ENCODE assay signal across 1 cellular context in the genomic region with DNA sequence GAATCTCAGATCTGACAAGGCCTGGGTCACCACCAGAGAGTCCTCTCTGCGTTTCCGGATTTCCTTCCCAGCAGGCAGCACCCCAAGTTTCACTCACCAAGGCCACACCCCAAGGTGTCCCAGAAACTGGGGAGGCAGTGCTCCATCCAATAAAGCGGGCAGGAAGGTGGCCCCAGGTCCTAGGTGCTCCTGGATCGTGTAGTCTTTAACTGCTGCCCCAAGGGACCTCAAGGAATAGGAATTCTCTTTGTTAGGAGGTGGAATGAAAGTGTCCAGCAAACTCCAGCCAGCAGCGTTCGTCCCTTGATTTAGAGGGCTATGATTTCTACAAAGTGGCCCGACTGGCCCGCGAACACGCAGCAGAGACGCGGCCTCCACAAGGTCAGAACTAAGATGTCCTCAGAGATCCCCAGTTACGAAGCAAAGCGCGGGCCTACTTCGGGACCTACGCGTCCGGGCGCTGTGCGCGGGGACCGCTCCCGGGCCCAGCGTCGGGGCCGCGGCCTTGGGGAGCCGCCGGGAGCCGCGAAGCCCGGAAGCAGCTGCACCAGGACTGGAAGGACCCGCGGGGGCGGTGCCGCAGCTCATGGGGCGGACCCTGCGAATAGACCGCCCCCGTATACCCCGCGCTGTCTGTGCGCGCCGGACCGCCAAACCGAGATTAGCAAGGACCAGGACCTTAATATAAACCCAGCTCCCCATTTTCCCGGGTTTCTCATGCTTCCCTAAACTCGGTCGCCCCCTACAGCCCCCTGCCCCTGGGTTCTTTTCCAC.
TF ChIP-seq lines count a peak whose summit lies in the region.

A gene with protein sequence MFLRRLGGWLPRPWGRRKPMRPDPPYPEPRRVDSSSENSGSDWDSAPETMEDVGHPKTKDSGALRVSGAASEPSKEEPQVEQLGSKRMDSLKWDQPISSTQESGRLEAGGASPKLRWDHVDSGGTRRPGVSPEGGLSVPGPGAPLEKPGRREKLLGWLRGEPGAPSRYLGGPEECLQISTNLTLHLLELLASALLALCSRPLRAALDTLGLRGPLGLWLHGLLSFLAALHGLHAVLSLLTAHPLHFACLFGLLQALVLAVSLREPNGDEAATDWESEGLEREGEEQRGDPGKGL (minus strand): TSS at position 555 of the 774 bp plus-strand sequence. CDS start 831 bp downstream, outside the sequence.

TF ChIP-seq in GM12878, 131 proteins besides CTCF, POLR2A, EP300 and RAD21 (continued from another document and continues in another):
- TF ChIP-seq, protein P1, sequence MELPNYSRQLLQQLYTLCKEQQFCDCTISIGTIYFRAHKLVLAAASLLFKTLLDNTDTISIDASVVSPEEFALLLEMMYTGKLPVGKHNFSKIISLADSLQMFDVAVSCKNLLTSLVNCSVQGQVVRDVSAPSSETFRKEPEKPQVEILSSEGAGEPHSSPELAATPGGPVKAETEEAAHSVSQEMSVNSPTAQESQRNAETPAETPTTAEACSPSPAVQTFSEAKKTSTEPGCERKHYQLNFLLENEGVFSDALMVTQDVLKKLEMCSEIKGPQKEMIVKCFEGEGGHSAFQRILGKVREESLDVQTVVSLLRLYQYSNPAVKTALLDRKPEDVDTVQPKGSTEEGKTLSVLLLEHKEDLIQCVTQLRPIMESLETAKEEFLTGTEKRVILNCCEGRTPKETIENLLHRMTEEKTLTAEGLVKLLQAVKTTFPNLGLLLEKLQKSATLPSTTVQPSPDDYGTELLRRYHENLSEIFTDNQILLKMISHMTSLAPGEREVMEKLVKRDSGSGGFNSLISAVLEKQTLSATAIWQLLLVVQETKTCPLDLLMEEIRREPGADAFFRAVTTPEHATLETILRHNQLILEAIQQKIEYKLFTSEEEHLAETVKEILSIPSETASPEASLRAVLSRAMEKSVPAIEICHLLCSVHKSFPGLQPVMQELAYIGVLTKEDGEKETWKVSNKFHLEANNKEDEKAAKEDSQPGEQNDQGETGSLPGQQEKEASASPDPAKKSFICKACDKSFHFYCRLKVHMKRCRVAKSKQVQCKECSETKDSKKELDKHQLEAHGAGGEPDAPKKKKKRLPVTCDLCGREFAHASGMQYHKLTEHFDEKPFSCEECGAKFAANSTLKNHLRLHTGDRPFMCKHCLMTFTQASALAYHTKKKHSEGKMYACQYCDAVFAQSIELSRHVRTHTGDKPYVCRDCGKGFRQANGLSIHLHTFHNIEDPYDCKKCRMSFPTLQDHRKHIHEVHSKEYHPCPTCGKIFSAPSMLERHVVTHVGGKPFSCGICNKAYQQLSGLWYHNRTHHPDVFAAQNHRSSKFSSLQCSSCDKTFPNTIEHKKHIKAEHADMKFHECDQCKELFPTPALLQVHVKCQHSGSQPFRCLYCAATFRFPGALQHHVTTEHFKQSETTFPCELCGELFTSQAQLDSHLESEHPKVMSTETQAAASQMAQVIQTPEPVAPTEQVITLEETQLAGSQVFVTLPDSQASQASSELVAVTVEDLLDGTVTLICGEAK (IDR thresholded peaks at IDR 0.05; ENCODE audit: borderline replicate concordance), result no peak
- TF ChIP-seq ZSCAN29 (IDR thresholded peaks at IDR 0.05), result no peak
- peak; percentile 74; the same call in 1 of the 2 replicates for TF ChIP-seq SIN3A (IDR thresholded peaks at IDR 0.05; ENCODE audit: low read depth, low read length)
- TF ChIP-seq, protein P2, sequence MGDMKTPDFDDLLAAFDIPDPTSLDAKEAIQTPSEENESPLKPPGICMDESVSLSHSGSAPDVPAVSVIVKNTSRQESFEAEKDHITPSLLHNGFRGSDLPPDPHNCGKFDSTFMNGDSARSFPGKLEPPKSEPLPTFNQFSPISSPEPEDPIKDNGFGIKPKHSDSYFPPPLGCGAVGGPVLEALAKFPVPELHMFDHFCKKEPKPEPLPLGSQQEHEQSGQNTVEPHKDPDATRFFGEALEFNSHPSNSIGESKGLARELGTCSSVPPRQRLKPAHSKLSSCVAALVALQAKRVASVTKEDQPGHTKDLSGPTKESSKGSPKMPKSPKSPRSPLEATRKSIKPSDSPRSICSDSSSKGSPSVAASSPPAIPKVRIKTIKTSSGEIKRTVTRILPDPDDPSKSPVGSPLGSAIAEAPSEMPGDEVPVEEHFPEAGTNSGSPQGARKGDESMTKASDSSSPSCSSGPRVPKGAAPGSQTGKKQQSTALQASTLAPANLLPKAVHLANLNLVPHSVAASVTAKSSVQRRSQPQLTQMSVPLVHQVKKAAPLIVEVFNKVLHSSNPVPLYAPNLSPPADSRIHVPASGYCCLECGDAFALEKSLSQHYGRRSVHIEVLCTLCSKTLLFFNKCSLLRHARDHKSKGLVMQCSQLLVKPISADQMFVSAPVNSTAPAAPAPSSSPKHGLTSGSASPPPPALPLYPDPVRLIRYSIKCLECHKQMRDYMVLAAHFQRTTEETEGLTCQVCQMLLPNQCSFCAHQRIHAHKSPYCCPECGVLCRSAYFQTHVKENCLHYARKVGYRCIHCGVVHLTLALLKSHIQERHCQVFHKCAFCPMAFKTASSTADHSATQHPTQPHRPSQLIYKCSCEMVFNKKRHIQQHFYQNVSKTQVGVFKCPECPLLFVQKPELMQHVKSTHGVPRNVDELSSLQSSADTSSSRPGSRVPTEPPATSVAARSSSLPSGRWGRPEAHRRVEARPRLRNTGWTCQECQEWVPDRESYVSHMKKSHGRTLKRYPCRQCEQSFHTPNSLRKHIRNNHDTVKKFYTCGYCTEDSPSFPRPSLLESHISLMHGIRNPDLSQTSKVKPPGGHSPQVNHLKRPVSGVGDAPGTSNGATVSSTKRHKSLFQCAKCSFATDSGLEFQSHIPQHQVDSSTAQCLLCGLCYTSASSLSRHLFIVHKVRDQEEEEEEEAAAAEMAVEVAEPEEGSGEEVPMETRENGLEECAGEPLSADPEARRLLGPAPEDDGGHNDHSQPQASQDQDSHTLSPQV (IDR thresholded peaks at IDR 0.05), result no peak
- TF ChIP-seq GABPA (IDR thresholded peaks at IDR 0.05; ENCODE audit: low read depth), result no peak
- no peak; the same call in 1 of the 2 replicates for TF ChIP-seq CREM (IDR thresholded peaks at IDR 0.05; ENCODE audit: low read depth)
- no peak for TF ChIP-seq TBL1XR1 (IDR thresholded peaks at IDR 0.05; ENCODE audit: low read depth, low read length)
- TF ChIP-seq, protein P3, sequence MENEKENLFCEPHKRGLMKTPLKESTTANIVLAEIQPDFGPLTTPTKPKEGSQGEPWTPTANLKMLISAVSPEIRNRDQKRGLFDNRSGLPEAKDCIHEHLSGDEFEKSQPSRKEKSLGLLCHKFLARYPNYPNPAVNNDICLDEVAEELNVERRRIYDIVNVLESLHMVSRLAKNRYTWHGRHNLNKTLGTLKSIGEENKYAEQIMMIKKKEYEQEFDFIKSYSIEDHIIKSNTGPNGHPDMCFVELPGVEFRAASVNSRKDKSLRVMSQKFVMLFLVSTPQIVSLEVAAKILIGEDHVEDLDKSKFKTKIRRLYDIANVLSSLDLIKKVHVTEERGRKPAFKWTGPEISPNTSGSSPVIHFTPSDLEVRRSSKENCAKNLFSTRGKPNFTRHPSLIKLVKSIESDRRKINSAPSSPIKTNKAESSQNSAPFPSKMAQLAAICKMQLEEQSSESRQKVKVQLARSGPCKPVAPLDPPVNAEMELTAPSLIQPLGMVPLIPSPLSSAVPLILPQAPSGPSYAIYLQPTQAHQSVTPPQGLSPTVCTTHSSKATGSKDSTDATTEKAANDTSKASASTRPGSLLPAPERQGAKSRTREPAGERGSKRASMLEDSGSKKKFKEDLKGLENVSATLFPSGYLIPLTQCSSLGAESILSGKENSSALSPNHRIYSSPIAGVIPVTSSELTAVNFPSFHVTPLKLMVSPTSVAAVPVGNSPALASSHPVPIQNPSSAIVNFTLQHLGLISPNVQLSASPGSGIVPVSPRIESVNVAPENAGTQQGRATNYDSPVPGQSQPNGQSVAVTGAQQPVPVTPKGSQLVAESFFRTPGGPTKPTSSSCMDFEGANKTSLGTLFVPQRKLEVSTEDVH (IDR thresholded peaks at IDR 0.05; ENCODE audit: low read depth, partially characterized antibody), result peak; percentile 49
- TF ChIP-seq, protein P4, sequence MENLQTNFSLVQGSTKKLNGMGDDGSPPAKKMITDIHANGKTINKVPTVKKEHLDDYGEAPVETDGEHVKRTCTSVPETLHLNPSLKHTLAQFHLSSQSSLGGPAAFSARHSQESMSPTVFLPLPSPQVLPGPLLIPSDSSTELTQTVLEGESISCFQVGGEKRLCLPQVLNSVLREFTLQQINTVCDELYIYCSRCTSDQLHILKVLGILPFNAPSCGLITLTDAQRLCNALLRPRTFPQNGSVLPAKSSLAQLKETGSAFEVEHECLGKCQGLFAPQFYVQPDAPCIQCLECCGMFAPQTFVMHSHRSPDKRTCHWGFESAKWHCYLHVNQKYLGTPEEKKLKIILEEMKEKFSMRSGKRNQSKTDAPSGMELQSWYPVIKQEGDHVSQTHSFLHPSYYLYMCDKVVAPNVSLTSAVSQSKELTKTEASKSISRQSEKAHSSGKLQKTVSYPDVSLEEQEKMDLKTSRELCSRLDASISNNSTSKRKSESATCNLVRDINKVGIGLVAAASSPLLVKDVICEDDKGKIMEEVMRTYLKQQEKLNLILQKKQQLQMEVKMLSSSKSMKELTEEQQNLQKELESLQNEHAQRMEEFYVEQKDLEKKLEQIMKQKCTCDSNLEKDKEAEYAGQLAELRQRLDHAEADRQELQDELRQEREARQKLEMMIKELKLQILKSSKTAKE (IDR thresholded peaks at IDR 0.05; ENCODE audit: low read depth, poor library complexity, severe bottlenecking), result no peak
- TF ChIP-seq, protein P5, sequence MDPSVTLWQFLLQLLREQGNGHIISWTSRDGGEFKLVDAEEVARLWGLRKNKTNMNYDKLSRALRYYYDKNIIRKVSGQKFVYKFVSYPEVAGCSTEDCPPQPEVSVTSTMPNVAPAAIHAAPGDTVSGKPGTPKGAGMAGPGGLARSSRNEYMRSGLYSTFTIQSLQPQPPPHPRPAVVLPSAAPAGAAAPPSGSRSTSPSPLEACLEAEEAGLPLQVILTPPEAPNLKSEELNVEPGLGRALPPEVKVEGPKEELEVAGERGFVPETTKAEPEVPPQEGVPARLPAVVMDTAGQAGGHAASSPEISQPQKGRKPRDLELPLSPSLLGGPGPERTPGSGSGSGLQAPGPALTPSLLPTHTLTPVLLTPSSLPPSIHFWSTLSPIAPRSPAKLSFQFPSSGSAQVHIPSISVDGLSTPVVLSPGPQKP (IDR thresholded peaks at IDR 0.05; ENCODE audit: low read depth, low read length), result peak; percentile 46; the same call in 1 of the 2 replicates
- no peak for TF ChIP-seq JUND (IDR thresholded peaks at IDR 0.05; ENCODE audit: low read depth, low read length)
- no peak for TF ChIP-seq ATF7 (IDR thresholded peaks at IDR 0.05; ENCODE audit: low read depth)
- TF ChIP-seq BHLHE40 (IDR thresholded peaks at IDR 0.05; ENCODE audit: borderline replicate concordance in 1 of 2, low read depth in 2 of 2, low read length in 1 of 2), result peak in 1 of 2 experiments; percentile 30; a peak in 1 of 4 replicates
- no peak for TF ChIP-seq ZNF217 (IDR thresholded peaks at IDR 0.05)
- no peak for TF ChIP-seq YY1 (IDR thresholded peaks at IDR 0.05; ENCODE audit: low read depth, low read length)
- no peak for TF ChIP-seq CBX5 (IDR thresholded peaks at IDR 0.05; ENCODE audit: low read depth)
- TF ChIP-seq RUNX3 (IDR thresholded peaks at IDR 0.05; ENCODE audit: low read length), result peak; percentile 60
- peak; percentile 61 for TF ChIP-seq MXI1 (IDR thresholded peaks at IDR 0.05; ENCODE audit: low read depth, low read length)
- peak; percentile 35; the same call in 1 of the 2 replicates for TF ChIP-seq CBFB (IDR thresholded peaks at IDR 0.05; ENCODE audit: low read depth)
- TF ChIP-seq, protein P6, sequence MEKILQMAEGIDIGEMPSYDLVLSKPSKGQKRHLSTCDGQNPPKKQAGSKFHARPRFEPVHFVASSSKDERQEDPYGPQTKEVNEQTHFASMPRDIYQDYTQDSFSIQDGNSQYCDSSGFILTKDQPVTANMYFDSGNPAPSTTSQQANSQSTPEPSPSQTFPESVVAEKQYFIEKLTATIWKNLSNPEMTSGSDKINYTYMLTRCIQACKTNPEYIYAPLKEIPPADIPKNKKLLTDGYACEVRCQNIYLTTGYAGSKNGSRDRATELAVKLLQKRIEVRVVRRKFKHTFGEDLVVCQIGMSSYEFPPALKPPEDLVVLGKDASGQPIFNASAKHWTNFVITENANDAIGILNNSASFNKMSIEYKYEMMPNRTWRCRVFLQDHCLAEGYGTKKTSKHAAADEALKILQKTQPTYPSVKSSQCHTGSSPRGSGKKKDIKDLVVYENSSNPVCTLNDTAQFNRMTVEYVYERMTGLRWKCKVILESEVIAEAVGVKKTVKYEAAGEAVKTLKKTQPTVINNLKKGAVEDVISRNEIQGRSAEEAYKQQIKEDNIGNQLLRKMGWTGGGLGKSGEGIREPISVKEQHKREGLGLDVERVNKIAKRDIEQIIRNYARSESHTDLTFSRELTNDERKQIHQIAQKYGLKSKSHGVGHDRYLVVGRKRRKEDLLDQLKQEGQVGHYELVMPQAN (conservative IDR thresholded peaks at IDR 0.05), result peak; percentile 92
- peak; percentile 85 for TF ChIP-seq BACH1 (IDR thresholded peaks at IDR 0.05; ENCODE audit: borderline replicate concordance)
- TF ChIP-seq NR2C1 (IDR thresholded peaks at IDR 0.05), result no peak
- no peak for TF ChIP-seq CHD2 (IDR thresholded peaks at IDR 0.05; ENCODE audit: borderline replicate concordance, low read depth, low read length)
- no peak for TF ChIP-seq KDM1A (IDR thresholded peaks at IDR 0.05; ENCODE audit: borderline replicate concordance)
- peak; percentile 93 for TF ChIP-seq PML (IDR thresholded peaks at IDR 0.05; ENCODE audit: low read length)
- TF ChIP-seq CHD4 (IDR thresholded peaks at IDR 0.05), result no peak
- no peak for TF ChIP-seq MYC (IDR thresholded peaks at IDR 0.05; ENCODE audit: insufficient read depth, insufficient read length, insufficient replicate concordance, low read length, severe bottlenecking)
- no peak for TF ChIP-seq STAT1 (conservative IDR thresholded peaks at IDR 0.05)
- peak; percentile 42 for TF ChIP-seq HDAC6 (IDR thresholded peaks at IDR 0.05; ENCODE audit: unreplicated experiment)
- TF ChIP-seq, protein P7, sequence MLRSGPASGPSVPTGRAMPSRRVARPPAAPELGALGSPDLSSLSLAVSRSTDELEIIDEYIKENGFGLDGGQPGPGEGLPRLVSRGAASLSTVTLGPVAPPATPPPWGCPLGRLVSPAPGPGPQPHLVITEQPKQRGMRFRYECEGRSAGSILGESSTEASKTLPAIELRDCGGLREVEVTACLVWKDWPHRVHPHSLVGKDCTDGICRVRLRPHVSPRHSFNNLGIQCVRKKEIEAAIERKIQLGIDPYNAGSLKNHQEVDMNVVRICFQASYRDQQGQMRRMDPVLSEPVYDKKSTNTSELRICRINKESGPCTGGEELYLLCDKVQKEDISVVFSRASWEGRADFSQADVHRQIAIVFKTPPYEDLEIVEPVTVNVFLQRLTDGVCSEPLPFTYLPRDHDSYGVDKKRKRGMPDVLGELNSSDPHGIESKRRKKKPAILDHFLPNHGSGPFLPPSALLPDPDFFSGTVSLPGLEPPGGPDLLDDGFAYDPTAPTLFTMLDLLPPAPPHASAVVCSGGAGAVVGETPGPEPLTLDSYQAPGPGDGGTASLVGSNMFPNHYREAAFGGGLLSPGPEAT (IDR thresholded peaks at IDR 0.05; ENCODE audit: low read depth), result no peak
- 0 out of 2 replicates have a peak, but pooled peaks have one; percentile 54 for TF ChIP-seq TCF3 (IDR thresholded peaks at IDR 0.05; ENCODE audit: borderline replicate concordance, insufficient read depth, low read depth, low read length)
- TF ChIP-seq SUPT20H (IDR thresholded peaks at IDR 0.05; ENCODE audit: borderline replicate concordance, control insufficient read depth, low read depth, low read length), result no peak
- peak; percentile 82 for TF ChIP-seq POLR2AphosphoS5 (IDR thresholded peaks at IDR 0.05; ENCODE audit: low read length)
- peak; percentile 59; the same call in 1 of the 2 replicates for TF ChIP-seq SMAD5 (IDR thresholded peaks at IDR 0.05; ENCODE audit: low read depth)
- no peak for TF ChIP-seq MEF2A (IDR thresholded peaks at IDR 0.05; ENCODE audit: insufficient read depth, low read depth, low read length)
- TF ChIP-seq KLF5 (IDR thresholded peaks at IDR 0.05; ENCODE audit: partially characterized antibody), result no peak
- TF ChIP-seq RAD51 (IDR thresholded peaks at IDR 0.05), result no peak
- TF ChIP-seq ZNF207 (IDR thresholded peaks at IDR 0.05; ENCODE audit: borderline replicate concordance), result no peak
- TF ChIP-seq RCOR1 (conservative IDR thresholded peaks at IDR 0.05; ENCODE audit: low read depth, low read length), result no peak
